In genomic region chr10:79247373-79248137, GRCh38 we compare ENCODE assay signal across 10 cellular contexts.
DNase-seq lines count a peak whose midpoint lies in the region; ATAC-seq and TF ChIP-seq lines count a peak whose summit lies in the region.
"Had no signal": no experiment of that assay in that cellular context is flagged by ENCODE, and none has a peak within 500 bp of the region (broad histone marks: within the 10 kb centered on the region; RNA-seq: fewer than 3 reads in every experiment).

No MANE protein-coding gene starts in this region.

- H3K9me3 Mint-ChIP-seq in activated T-cell treated with anti-CD3 and anti-CD28 coated beads, Interleukin-2, amount 50 U/mL, for 24 hours, result no peaks in the 10 kb centered on the region
- H3K9me3 Mint-ChIP-seq in activated T-helper 2 cell treated with anti-CD3 and anti-CD28 coated beads, Interferon-gamma antibody, Interleukin-2, Interleukin-4, amounts not matched to agents 10 μg/mL and 5 μg/mL and 100 μg/mL, durations not matched to agents 14 hours and 24 hours and 36 hours, result no peaks in the 10 kb centered on the region

- no peak for DNase-seq in activated T-cell treated with anti-CD3 and anti-CD28 coated beads, Interleukin-2, amount 50 U/mL, for 24 hours
- no peak for DNase-seq in activated T-cell treated with anti-CD3 and anti-CD28 coated beads, Interleukin-2, amount 50 U/mL, for 1 hour
- DNase-seq in activated T-helper 2 cell treated with anti-CD3 and anti-CD28 coated beads, Interferon-gamma antibody, Interleukin-2, Interleukin-4, amounts not matched to agents 10 μg/mL and 5 μg/mL and 100 μg/mL, durations not matched to agents 14 hours and 24 hours and 36 hours (ENCODE audit: low spot score), result no peak
- DNase-seq in thoracic aorta (ENCODE audit: low spot score) (no peak), epidermal melanocyte (ENCODE audit: insufficient read length, low spot score) (no peak), NCI-H1105 treated with DMSO at 0.1 percent for 48 hours (lab: John Stamatoyannopoulos, UW) (no peak)
- DNase-seq: NCI-H1694 treated with DMSO at 0.1 percent for 48 hours, SW 1271 had no signal

- H3K36me3 ChIP-seq in muscle layer of duodenum (ENCODE audit: control insufficient read depth in 1 of 2, insufficient read depth in 2 of 2, low read length in 2 of 2), result peaks cover 0 to 3% of the 10 kb centered on the region in 2 donors
- H3K36me3 ChIP-seq in thoracic aorta, result no peaks in the 10 kb centered on the region

- H3K27me3 ChIP-seq in muscle layer of duodenum (ENCODE audit: low read depth, low read length), result no peaks in the 10 kb centered on the region
- H3K27me3 ChIP-seq in thoracic aorta (replicated peaks; ENCODE audit: insufficient read depth), result no peaks in the 10 kb centered on the region

- H3K4me1 ChIP-seq in muscle layer of duodenum (ENCODE audit: control insufficient read depth in 1 of 2, insufficient read depth in 2 of 2, low read length in 2 of 2), result peaks cover 47 to 82% of the 10 kb centered on the region in 2 donors
- peaks cover 49 to 73% of the 10 kb centered on the region in 2 donors for H3K4me1 ChIP-seq in thoracic aorta (ENCODE audit: control insufficient read depth in 1 of 2, low read depth in 2 of 2)

- intact Hi-C loops in activated T-helper 2 cell treated with anti-CD3 and anti-CD28 coated beads, Interferon-gamma antibody, Interleukin-2, Interleukin-4, amounts not matched to agents 10 μg/mL and 5 μg/mL and 100 μg/mL, durations not matched to agents 14 hours and 24 hours and 36 hours (cut with micrococcal nuclease), result loop anchor here (1.0 to 5.0 kb wide), 5 partner anchors 19 to 198 kb away; partner anchors contain the start of genes ZCCHC24 and ZMIZ1

- H3K36me3 Mint-ChIP-seq in activated T-cell treated with anti-CD3 and anti-CD28 coated beads, Interleukin-2, amount 50 U/mL, for 24 hours (ENCODE audit: low read depth), result peaks cover 6% of the 10 kb centered on the region
- H3K36me3 Mint-ChIP-seq in activated T-helper 2 cell treated with anti-CD3 and anti-CD28 coated beads, Interferon-gamma antibody, Interleukin-2, Interleukin-4, amounts not matched to agents 10 μg/mL and 5 μg/mL and 100 μg/mL, durations not matched to agents 14 hours and 24 hours and 36 hours (ENCODE audit: low read depth), result peaks cover 33% of the 10 kb centered on the region

- TF ChIP-seq CTCF in thoracic aorta (IDR thresholded peaks at IDR 0.05), result no peak

- H3K4me3 ChIP-seq in muscle layer of duodenum (ENCODE audit: low read depth in 1 of 2, low read length in 2 of 2), result peak overlapping the region in 1 of 2 donors; percentile 27
- H3K4me3 ChIP-seq in thoracic aorta, result no peak overlapping the region

- peak overlapping the region; percentile 83 for H3K27ac Mint-ChIP-seq in activated T-cell treated with anti-CD3 and anti-CD28 coated beads, Interleukin-2, amount 50 U/mL, for 24 hours
- H3K27ac Mint-ChIP-seq in activated T-helper 2 cell treated with anti-CD3 and anti-CD28 coated beads, Interferon-gamma antibody, Interleukin-2, Interleukin-4, amounts not matched to agents 10 μg/mL and 5 μg/mL and 100 μg/mL, durations not matched to agents 14 hours and 24 hours and 36 hours, result peak overlapping the region; percentile 92

- H3K27me3 Mint-ChIP-seq in activated T-cell treated with anti-CD3 and anti-CD28 coated beads, Interleukin-2, amount 50 U/mL, for 24 hours, result no peaks in the 10 kb centered on the region
- H3K27me3 Mint-ChIP-seq in activated T-helper 2 cell treated with anti-CD3 and anti-CD28 coated beads, Interferon-gamma antibody, Interleukin-2, Interleukin-4, amounts not matched to agents 10 μg/mL and 5 μg/mL and 100 μg/mL, durations not matched to agents 14 hours and 24 hours and 36 hours (ENCODE audit: low read depth), result no peaks in the 10 kb centered on the region

- ATAC-seq in thoracic aorta (ENCODE audit: insufficient number of reproducible peaks, low FRiP score, low read depth) (no peak), HG02938 (IDR thresholded peaks at IDR 0.05; ENCODE audit: unreplicated experiment) (no peak)

- peaks cover 72% of the 10 kb centered on the region for H3K4me1 Mint-ChIP-seq in activated T-cell treated with anti-CD3 and anti-CD28 coated beads, Interleukin-2, amount 50 U/mL, for 24 hours (ENCODE audit: low read depth)
- peaks cover 67% of the 10 kb centered on the region for H3K4me1 Mint-ChIP-seq in activated T-helper 2 cell treated with anti-CD3 and anti-CD28 coated beads, Interferon-gamma antibody, Interleukin-2, Interleukin-4, amounts not matched to agents 10 μg/mL and 5 μg/mL and 100 μg/mL, durations not matched to agents 14 hours and 24 hours and 36 hours (ENCODE audit: low read depth)

- H3K27ac ChIP-seq in muscle layer of duodenum (ENCODE audit: low read length) (peak overlapping the region; percentile 86), thoracic aorta (peak overlapping the region; percentile 91 to 98)

- no peaks in the 10 kb centered on the region for H3K9me3 ChIP-seq in muscle layer of duodenum (ENCODE audit: control insufficient read depth in 1 of 2, low read length in 2 of 2)
- H3K9me3 ChIP-seq in thoracic aorta, result no peaks in the 10 kb centered on the region

- H3K4me3 Mint-ChIP-seq in activated T-cell treated with anti-CD3 and anti-CD28 coated beads, Interleukin-2, amount 50 U/mL, for 24 hours, result peak overlapping the region; percentile 34
- H3K4me3 Mint-ChIP-seq in activated T-helper 2 cell treated with anti-CD3 and anti-CD28 coated beads, Interferon-gamma antibody, Interleukin-2, Interleukin-4, amounts not matched to agents 10 μg/mL and 5 μg/mL and 100 μg/mL, durations not matched to agents 14 hours and 24 hours and 36 hours (ENCODE audit: low read depth), result peak overlapping the region; percentile 78
